In genomic region chr16:117381-118365, GRCh38 we compare ENCODE assay signal across 8 cellular contexts. TPM values are rescaled to one million over a fixed set of nuclear protein-coding genes. Genes with fewer than 3 reads are reported as not detected.
DNase-seq lines count a peak whose midpoint lies in the region; ATAC-seq, FAIRE-seq and TF ChIP-seq lines count a peak whose summit lies in the region.

No MANE protein-coding gene starts in this region.

- no peaks in the 10 kb centered on the region for H3K27me3 Mint-ChIP-seq in CD4-positive, alpha-beta T cell

- H3K4me1 ChIP-seq in NT2/D1 (ENCODE audit: insufficient read depth, insufficient read length) (peaks cover 14% of the 10 kb centered on the region), esophagus muscularis mucosa (peaks cover 0 to 10% (median 6%) of the 10 kb centered on the region in 4 donors), ovary (ENCODE audit: insufficient read depth) (peaks cover 7% of the 10 kb centered on the region)

- H3K4me3 ChIP-seq in HL-60 (replicated peaks; ENCODE audit: insufficient read depth, low read length), result no peak overlapping the region
- no peak overlapping the region for H3K4me3 ChIP-seq in NT2/D1 (ENCODE audit: insufficient read length, low read depth)
- H3K4me3 ChIP-seq in esophagus muscularis mucosa, result no peak overlapping the region
- H3K4me3 ChIP-seq in ovary, result no peak overlapping the region

- no peak overlapping the region for H3K27ac Mint-ChIP-seq in CD4-positive, alpha-beta T cell

- H3K27ac ChIP-seq in CD4-positive, alpha-beta T cell (ENCODE audit: low read depth, low read length), result no peak overlapping the region
- no peak overlapping the region for H3K27ac ChIP-seq in HL-60 (replicated peaks)
- no peak overlapping the region for H3K27ac ChIP-seq in esophagus muscularis mucosa (replicated peaks in 1 of 4)
- no peak overlapping the region for H3K27ac ChIP-seq in ovary

- TF ChIP-seq EP300 in esophagus muscularis mucosa (IDR thresholded peaks at IDR 0.05) (no peak), ovary (IDR thresholded peaks at IDR 0.05) (no peak)

- peaks cover 47% of the 10 kb centered on the region for H3K36me3 Mint-ChIP-seq in CD4-positive, alpha-beta T cell (ENCODE audit: low read depth)

- H3K9ac ChIP-seq in NT2/D1 (ENCODE audit: insufficient read length, low read depth), result no peak overlapping the region

- peaks cover 20% of the 10 kb centered on the region for H3K36me3 ChIP-seq in NT2/D1 (ENCODE audit: insufficient read depth, insufficient read length, low read length)
- peaks cover 1 to 52% (median 27%) of the 10 kb centered on the region in 4 donors for H3K36me3 ChIP-seq in esophagus muscularis mucosa
- no peaks in the 10 kb centered on the region for H3K36me3 ChIP-seq in ovary

- 75% methylated on average over 15 of the region's 19 CpGs for WGBS in esophagus muscularis mucosa
- 72 to 75% (median 72%) methylated on average over 19 of the region's 19 CpGs for WGBS in ovary, 3 donors

- intact Hi-C loops in CD4-positive, alpha-beta T cell (cut with DNase I, micrococcal nuclease), result loop anchor here (1.0 kb wide), 2 partner anchors 64 to 245 kb away; no protein-coding TSS in a partner anchor
- intact Hi-C loops in esophagus muscularis mucosa (cut with DNase I) (loop anchor here (5.0 kb wide), 1 partner anchor 245 kb away; no protein-coding TSS in a partner anchor), ovary (cut with DNase I) (no loop called here)

- CTCF ChIA-PET in CD4-positive, alpha-beta T cell (lab: Charles Lee), result interaction anchor here (0.9 to 3.6 kb wide), 5 partner anchors 11 to 244 kb away, joined by 3 to 11 read pairs (median 3); partner anchors contain the start of gene HBQ1

- peaks cover 11% of the 10 kb centered on the region for H3K4me1 Mint-ChIP-seq in CD4-positive, alpha-beta T cell (ENCODE audit: low read depth)

- no peaks in the 10 kb centered on the region for H3K9me3 ChIP-seq in CD4-positive, alpha-beta T cell (ENCODE audit: control insufficient read depth, low read length)
- H3K9me3 ChIP-seq in NT2/D1 (ENCODE audit: insufficient read depth, low read length) (no peaks in the 10 kb centered on the region), esophagus muscularis mucosa (no peaks in the 10 kb centered on the region), ovary (no peaks in the 10 kb centered on the region)

- peak; percentile 53 to 70 (median 58) for DNase-seq in CD4-positive, alpha-beta T cell
- DNase-seq in HL-60 (ENCODE audit: low read depth in 1 of 2, low spot score in 1 of 2) (peak; percentile 40 to 60), NT2/D1 (ENCODE audit: low read depth, low spot score) (peak; percentile 56), esophagus muscularis mucosa (ENCODE audit: extremely low spot score) (no peak), ovary (peak in 4 of 5 donors; percentile 32 to 59 (median 52)), urothelium cell line (ENCODE audit: low spot score) (peak; percentile 70)
- DNase-seq in activated CD8-positive, alpha-beta memory T cell treated with anti-CD3 and anti-CD28 coated beads, Interleukin-2, amount 50 U/mL, for 4 hours, result peak; percentile 70

- POLR2A ChIA-PET in CD4-positive, alpha-beta T cell (lab: Charles Lee), result interaction anchor here (1.8 kb wide), 1 partner anchor 11 kb away, joined by 4 read pairs; no protein-coding TSS in a partner anchor

- TF ChIP-seq POLR2A in esophagus muscularis mucosa (IDR thresholded peaks at IDR 0.05; ENCODE audit: low read depth) (no peak), ovary (IDR thresholded peaks at IDR 0.05) (no peak)

- no peaks in the 10 kb centered on the region for H3K9me3 Mint-ChIP-seq in CD4-positive, alpha-beta T cell

- H3K27me3 ChIP-seq in CD4-positive, alpha-beta T cell (ENCODE audit: control insufficient read depth, insufficient read depth, low read length), result no peaks in the 10 kb centered on the region
- H3K27me3 ChIP-seq in HL-60 (ENCODE audit: insufficient read depth, poor library complexity, severe bottlenecking) (no peaks in the 10 kb centered on the region), NT2/D1 (ENCODE audit: insufficient read depth, insufficient read length) (no peaks in the 10 kb centered on the region), esophagus muscularis mucosa (no peaks in the 10 kb centered on the region), ovary (no peaks in the 10 kb centered on the region)

- peak; percentile 81 for TF ChIP-seq CTCF in CD4-positive, alpha-beta T cell (IDR thresholded peaks at IDR 0.05)
- peak; percentile 53 for TF ChIP-seq CTCF in HL-60 (IDR thresholded peaks at IDR 0.05; ENCODE audit: insufficient read depth, low read length)
- peak; percentile 42 to 61 (median 44) for TF ChIP-seq CTCF in esophagus muscularis mucosa (IDR thresholded peaks at IDR 0.05)
- no peak for TF ChIP-seq CTCF in ovary (IDR thresholded peaks at IDR 0.05)

- no peak for FAIRE-seq in urothelium cell line (lab: Jason Lieb, UNC)

- ATAC-seq in CD4-positive, alpha-beta T cell (ENCODE audit: poor library complexity), result peak; percentile 87
- ATAC-seq in HG02763 (IDR thresholded peaks at IDR 0.05; ENCODE audit: unreplicated experiment), result no peak

- no peak overlapping the region for H3K4me3 Mint-ChIP-seq in CD4-positive, alpha-beta T cell

RNA-seq across cellular contexts. Expression of gene NPRL3, which starts 20.8 kb away (rescaled TPM):
- total RNA-seq in CD4-positive, alpha-beta T cell, result 10 to 100 TPM; 29.5 to 30.8 TPM
- total RNA-seq in esophagus muscularis mucosa (10 to 100 TPM; 11.1 to 20.8 (median 14.1) TPM), ovary (10 to 100 TPM; 22.2 to 49.0 (median 38.7) TPM)
- polyA plus RNA-seq in ovary, result 10 to 100 TPM; 16.2 to 33.1 TPM

RNA-seq across cellular contexts. Expression of gene HBZ, which starts 34.8 kb away (rescaled TPM):
- not detected for total RNA-seq in CD4-positive, alpha-beta T cell
- total RNA-seq in esophagus muscularis mucosa, result not detected
- under 1 TPM in 1 of 7 donors, not detected in 6; 0.28 TPM for total RNA-seq in ovary
- not detected for polyA plus RNA-seq in ovary

RNA-seq across cellular contexts. Expression of gene MPG, which starts 39.6 kb away (rescaled TPM):
- 10 to 100 TPM; 14.1 to 17.1 TPM for total RNA-seq in CD4-positive, alpha-beta T cell
- 100 to 1,000 TPM in 2 of 4 donors, 10 to 100 TPM in 2; 70.2 to 120 (median 106) TPM for total RNA-seq in esophagus muscularis mucosa
- total RNA-seq in ovary, result 10 to 100 TPM; 42.5 to 90.9 (median 48.4) TPM
- polyA plus RNA-seq in ovary, result 10 to 100 TPM in 1 of 2 donors, under 1 TPM in 1; 0.60 to 68.4 TPM

RNA-seq across cellular contexts. Expression of gene RHBDF1, which starts 45.2 kb away (rescaled TPM):
- total RNA-seq in CD4-positive, alpha-beta T cell, result under 1 TPM; 0.33 to 0.34 TPM
- 10 to 100 TPM; 26.7 to 43.0 (median 30.2) TPM for total RNA-seq in esophagus muscularis mucosa
- 10 to 100 TPM; 22.6 to 76.0 (median 49.2) TPM for total RNA-seq in ovary
- polyA plus RNA-seq in ovary, result 10 to 100 TPM; 10.9 to 52.8 TPM

RNA-seq across cellular contexts. Expression of gene HBM, which starts 48.1 kb away (rescaled TPM):
- total RNA-seq in CD4-positive, alpha-beta T cell, result not detected
- 1 to 10 TPM in 1 of 4 donors, not detected in 3; 3.8 TPM for total RNA-seq in esophagus muscularis mucosa
- under 1 TPM in 2 of 7 donors, not detected in 5; 0.78 to 0.92 TPM for total RNA-seq in ovary
- not detected for polyA plus RNA-seq in ovary

Comparison
In these comparisons a context has a peak if more than half of its experiments do, and no peak if none do; other contexts are left out.
1. CTCF ChIP-seq: peak in CD4-positive, alpha-beta T cell (single experiment), HL-60 (single experiment) and esophagus muscularis mucosa (3 of 3); none in ovary (0 of 3).
2. intact Hi-C loops: an anchor here in CD4-positive, alpha-beta T cell (1.0 kb wide) and esophagus muscularis mucosa (5.0 kb wide); none called in ovary.